Comparison of ENCODE assay signal across 25 cellular contexts in genomic region chr11:20912046-20912821, GRCh38.
"Had no signal": no experiment of that assay in that cellular context is flagged by ENCODE, and none has a peak within 500 bp of the region (broad histone marks: within the 10 kb centered on the region; RNA-seq: fewer than 3 reads in every experiment).

No MANE protein-coding gene starts in this region.

- H3K4me1 ChIP-seq: left ventricle myocardium inferior, parathyroid adenoma, psoas muscle, stomach, thyroid gland, upper lobe of left lung, vagina had no signal

- H3K9me3 ChIP-seq: psoas muscle, stomach, thyroid gland, upper lobe of left lung, vagina had no signal

- DNase-seq: activated CD4-positive, alpha-beta T cell treated with anti-CD3 and anti-CD28 coated beads for 36 hours; activated CD4-positive, CD25-positive, alpha-beta regulatory T cell; activated CD8-positive, alpha-beta memory T cell treated with anti-CD3 and anti-CD28 coated beads, Interleukin-2, amount 10 ng/mL, durations not matched to agents 7 days and 5 days; activated CD8-positive, alpha-beta T cell treated with anti-CD3 and anti-CD28 coated beads, Interleukin-2, amount 10 ng/mL, durations not matched to agents 7 days and 5 days; activated naive CD8-positive, alpha-beta T cell treated with anti-CD3 and anti-CD28 coated beads, Interleukin-2, amount 50 U/mL, for 24 hours; activated T-cell treated with anti-CD3 and anti-CD28 coated beads, Interleukin-2, amount 50 U/mL, for 48 hours; amygdala; caudate nucleus; cortex of kidney; effector memory CD8-positive, alpha-beta T cell; head of caudate nucleus; hypothalamus; left ventricle myocardium inferior; naive B cell; nucleus accumbens; psoas muscle; stimulated activated CD4-positive, alpha-beta T cell treated with anti-CD3 and anti-CD28 coated beads, Interleukin-15, amount 100 ng/mL, for 24 hours; stimulated activated CD4-positive, alpha-beta T cell treated with anti-CD3 and anti-CD28 coated beads, Interleukin-2, amount 100 ng/mL, for 24 hours; stimulated activated naive B cell treated with anti-CD40 and anti-IgM and Interleukin-4, amounts not matched to agents 10 μg/mL and 1 μg/mL and 100 μg/mL, for 72 hours; stomach; thyroid gland; upper lobe of left lung had no signal

- ATAC-seq: activated CD4-positive, alpha-beta T cell treated with anti-CD3 and anti-CD28 coated beads for 36 hours; activated CD8-positive, alpha-beta memory T cell treated with anti-CD3 and anti-CD28 coated beads, Interleukin-2, amount 10 ng/mL, durations not matched to agents 7 days and 5 days; activated CD8-positive, alpha-beta T cell treated with anti-CD3 and anti-CD28 coated beads, Interleukin-2, amount 10 ng/mL, durations not matched to agents 7 days and 5 days; activated naive CD8-positive, alpha-beta T cell treated with anti-CD3 and anti-CD28 coated beads, Interleukin-2, amount 50 U/mL, for 24 hours; effector memory CD8-positive, alpha-beta T cell; psoas muscle; stimulated activated naive B cell treated with anti-CD40 and anti-IgM and Interleukin-4, amounts not matched to agents 10 μg/mL and 1 μg/mL and 100 μg/mL, for 72 hours had no signal

- H3K9ac ChIP-seq: parathyroid adenoma had no signal

- H3K4me3 ChIP-seq: left ventricle myocardium inferior, lung, psoas muscle, stomach, thyroid gland, upper lobe of left lung, vagina had no signal

- H3K27me3 ChIP-seq: stomach, thyroid gland, upper lobe of left lung, vagina had no signal

- H3K27ac ChIP-seq: left ventricle myocardium inferior, parathyroid adenoma, psoas muscle, stomach, thyroid gland, upper lobe of left lung, vagina had no signal

- H3K36me3 ChIP-seq: left ventricle myocardium inferior, stomach, thyroid gland, upper lobe of left lung, vagina had no signal
